Comparison of ENCODE assay signal across 8 cellular contexts in genomic region chr7:56079450-56080185, GRCh38. TPM values are rescaled to one million over a fixed set of nuclear protein-coding genes. Genes with fewer than 3 reads are reported as not detected.
DNase-seq lines count a peak whose midpoint lies in the region; ATAC-seq and TF ChIP-seq lines count a peak whose summit lies in the region.

No MANE protein-coding gene starts in this region.

- peak; percentile 36 for TF ChIP-seq CTCF in endothelial cell (IDR thresholded peaks at IDR 0.05; ENCODE audit: unreplicated experiment)
- no peak for TF ChIP-seq CTCF in nephron progenitor cell (IDR thresholded peaks at IDR 0.05)

- CTCF ChIA-PET in HEK293T (lab: Yijun Ruan, JAX), result no interaction called here

- POLR2A ChIA-PET in HEK293T (lab: Yijun Ruan, JAX), result no interaction called here

- no peak for ATAC-seq in HG03135 (IDR thresholded peaks at IDR 0.05; ENCODE audit: unreplicated experiment)
- no peak for ATAC-seq in HG03378 (IDR thresholded peaks at IDR 0.05; ENCODE audit: unreplicated experiment)

- H3K4me1 Mint-ChIP-seq in endothelial cell (ENCODE audit: unreplicated experiment) (peaks cover 22% of the 10 kb centered on the region), nephron progenitor cell (peaks cover 6% of the 10 kb centered on the region)

- H3K9me3 Mint-ChIP-seq in endothelial cell (ENCODE audit: unreplicated experiment) (no peaks in the 10 kb centered on the region), nephron progenitor cell (no peaks in the 10 kb centered on the region)

- H3K36me3 Mint-ChIP-seq in endothelial cell (ENCODE audit: low read depth, unreplicated experiment), result peaks cover 11% of the 10 kb centered on the region
- peaks cover 40% of the 10 kb centered on the region for H3K36me3 Mint-ChIP-seq in nephron progenitor cell (ENCODE audit: low read depth)

- DNase-seq in C1 segment of cervical spinal cord (lab: John Stamatoyannopoulos, UW) (peak in 13 of 14 donors; percentile 13 to 88 (median 71)), NCI-H69 (lab: John Stamatoyannopoulos, UW) (peak; percentile 79), endothelial cell (ENCODE audit: low spot score) (peak; percentile 55), nephron progenitor cell (no peak), HEK293T (ENCODE audit: extremely low spot score) (no peak)
- no peak for DNase-seq in stimulated activated CD4-positive, alpha-beta T cell treated with anti-CD3 and anti-CD28 coated beads, Interleukin-2, amount 100 ng/mL, for 48 hours

- H3K4me3 Mint-ChIP-seq in endothelial cell (ENCODE audit: unreplicated experiment) (no peak overlapping the region), nephron progenitor cell (no peak overlapping the region)

- H3K27ac Mint-ChIP-seq in endothelial cell (ENCODE audit: unreplicated experiment) (peak overlapping the region; percentile 95), nephron progenitor cell (peak overlapping the region; percentile 57)

- H3K27me3 Mint-ChIP-seq in endothelial cell (ENCODE audit: unreplicated experiment) (peaks cover 4% of the 10 kb centered on the region), nephron progenitor cell (ENCODE audit: low read depth, poor library complexity) (peaks cover 3% of the 10 kb centered on the region)

TF ChIP-seq in HEK293T, 16 proteins besides CTCF, POLR2A, EP300 and RAD21:
- TF ChIP-seq FOXA1 (IDR thresholded peaks at IDR 0.05) (no peak), SP1 (IDR thresholded peaks at IDR 0.05) (no peak), FOXK2 (IDR thresholded peaks at IDR 0.05) (no peak), HDGF (IDR thresholded peaks at IDR 0.05; ENCODE audit: borderline replicate concordance) (no peak), SUZ12 (IDR thresholded peaks at IDR 0.05) (no peak), ARNT (IDR thresholded peaks at IDR 0.05) (no peak), BHLHE40 (IDR thresholded peaks at IDR 0.05; ENCODE audit: borderline replicate concordance) (no peak), CTBP1 (IDR thresholded peaks at IDR 0.05; ENCODE audit: borderline replicate concordance) (no peak), PKNOX1 (IDR thresholded peaks at IDR 0.05) (no peak), NFRKB (IDR thresholded peaks at IDR 0.05) (no peak), LEF1 (IDR thresholded peaks at IDR 0.05; ENCODE audit: borderline replicate concordance) (no peak), ZNF384 (IDR thresholded peaks at IDR 0.05) (no peak), L3MBTL2 (conservative IDR thresholded peaks at IDR 0.05) (no peak), FOXM1 (IDR thresholded peaks at IDR 0.05; ENCODE audit: borderline replicate concordance) (no peak), ELF4 (IDR thresholded peaks at IDR 0.05) (no peak), TARDBP (IDR thresholded peaks at IDR 0.05) (no peak)

RNA-seq across cellular contexts. Expression of gene PHKG1, which starts 13.1 kb away (rescaled TPM):
- not detected for total RNA-seq in endothelial cell (ENCODE audit: unreplicated experiment)

RNA-seq across cellular contexts. Expression of gene SUMF2, which starts 15.5 kb away (rescaled TPM):
- total RNA-seq in endothelial cell (ENCODE audit: unreplicated experiment), result 110 TPM

RNA-seq across cellular contexts. Expression of gene CHCHD2, which starts 26.7 kb away (rescaled TPM):
- total RNA-seq in endothelial cell (ENCODE audit: unreplicated experiment), result 1.7 TPM

RNA-seq across cellular contexts. Expression of gene CCT6A, which starts 28.1 kb away (rescaled TPM):
- 174 TPM for total RNA-seq in endothelial cell (ENCODE audit: unreplicated experiment)

RNA-seq across cellular contexts. Expression of gene PSPH, which starts 28.4 kb away (rescaled TPM):
- total RNA-seq in endothelial cell (ENCODE audit: unreplicated experiment), result 38.1 TPM

Comparison
In these comparisons a context has a peak if more than half of its experiments do, and no peak if none do; other contexts are left out.
1. DNase-seq: peak in C1 segment of cervical spinal cord (13 of 14), NCI-H69 (single experiment) and endothelial cell (single experiment); none in nephron progenitor cell (single experiment), stimulated activated CD4-positive, alpha-beta T cell treated with anti-CD3 and anti-CD28 coated beads, Interleukin-2, amount 100 ng/mL, for 48 hours (0 of 2) and HEK293T (single experiment).